Comparison of ENCODE assay signal across 11 cellular contexts in genomic region chr21:36310016-36310415, GRCh38. TPM values are rescaled to one million over a fixed set of nuclear protein-coding genes. Genes with fewer than 3 reads are reported as not detected.
A peak's percentile ranks its signal among the peaks of the same experiment; 100 is the strongest.
DNase-seq lines count a peak whose midpoint lies in the region; ATAC-seq, FAIRE-seq and TF ChIP-seq lines count a peak whose summit lies in the region.
"Had no signal": no experiment of that assay in that cellular context is flagged by ENCODE, and none has a peak within 500 bp of the region (broad histone marks: within the 10 kb centered on the region; RNA-seq: fewer than 3 reads in every experiment).

No MANE protein-coding gene starts in this region.

- FAIRE-seq in small intestine (lab: Jason Lieb, UNC): no peak

- H2AFZ ChIP-seq in GM23338: no peak overlapping the region

- no peak for TF ChIP-seq CTCF in GM23338 (conservative IDR thresholded peaks at IDR 0.05; ENCODE audit: low read depth in 2 of 2)

- no peaks in the 10 kb centered on the region for H4K20me1 ChIP-seq in GM23338 (replicated peaks; ENCODE audit: insufficient read depth)

- H3K27ac Mint-ChIP-seq in memory B cell (peak overlapping the region; percentile 84), GM23338 (no peak overlapping the region)
- H3K27ac Mint-ChIP-seq: progenitor cell of endocrine pancreas had no signal

- H3K36me3 ChIP-seq in small intestine (ENCODE audit: control insufficient read depth in 2 of 2, insufficient read depth in 2 of 2, low read length in 2 of 2) (no peaks in the 10 kb centered on the region), GM23338 (ENCODE audit: insufficient read depth) (no peaks in the 10 kb centered on the region)

- no peak overlapping the region for H3K4me2 ChIP-seq in GM23338

- no peaks in the 10 kb centered on the region for H3K9me2 ChIP-seq in GM23338 (ENCODE audit: insufficient read depth)

- H3K36me3 Mint-ChIP-seq in memory B cell (peaks cover 2% of the 10 kb centered on the region), GM23338 (ENCODE audit: low read depth) (0 out of 3 replicates have a peak, but pooled peaks cover 3% of the 10 kb centered on the region)

- H3K27me3 ChIP-seq in small intestine (ENCODE audit: control insufficient read depth in 2 of 2, insufficient read depth in 2 of 2, low read length in 2 of 2): no peaks in the 10 kb centered on the region
- H3K27me3 ChIP-seq in GM23338 (ENCODE audit: insufficient read depth): no peaks in the 10 kb centered on the region

- H3K79me2 ChIP-seq in GM23338 (replicated peaks; ENCODE audit: insufficient read depth): no peaks in the 10 kb centered on the region

- H3K9me3 Mint-ChIP-seq in memory B cell: no peaks in the 10 kb centered on the region
- H3K9me3 Mint-ChIP-seq in GM23338: peaks cover 15% of the 10 kb centered on the region; the same call in 2 of the 3 replicates

- H3F3A ChIP-seq in GM23338 (replicated peaks; ENCODE audit: low read depth): 0 out of 2 replicates have a peak, but pooled peaks cover 5% of the 10 kb centered on the region

- no peak overlapping the region for H3K27ac ChIP-seq in small intestine (ENCODE audit: low read depth in 1 of 2, low read length in 1 of 2)
- H3K27ac ChIP-seq in GM23338 (ENCODE audit: low read depth): no peak overlapping the region

- DNase-seq in Jurkat, Clone E6-1 (ENCODE audit: low read depth, low spot score): peak; percentile 34
- DNase-seq in memory B cell (ENCODE audit: low spot score in 2 of 2): peak in 1 of 2 donors; percentile 43
- DNase-seq in occipital lobe (lab: John Stamatoyannopoulos, UW): no peak
- no peak for DNase-seq in small intestine
- DNase-seq in GM23338 (ENCODE audit: low spot score): no peak
- no peak for DNase-seq in pons (ENCODE audit: low spot score)
- DNase-seq: dermis blood vessel endothelial cell, NCI-H345 had no signal

- H3K9me3 ChIP-seq in small intestine (ENCODE audit: control insufficient read depth, low read depth): no peaks in the 10 kb centered on the region

- ATAC-seq in GM18508 (IDR thresholded peaks at IDR 0.05; ENCODE audit: insufficient read depth, unreplicated experiment): peak; percentile 61
- ATAC-seq in GM21737 (IDR thresholded peaks at IDR 0.05; ENCODE audit: unreplicated experiment): peak; percentile 92
- peak; percentile 97 for ATAC-seq in memory B cell (ENCODE audit: low read depth)
- no peak for ATAC-seq in GM23338

- H3K27me3 Mint-ChIP-seq in memory B cell (no peaks in the 10 kb centered on the region), GM23338 (ENCODE audit: insufficient read depth, low read depth, poor library complexity) (peaks cover 7% of the 10 kb centered on the region)
- H3K27me3 Mint-ChIP-seq: progenitor cell of endocrine pancreas had no signal

- no peaks in the 10 kb centered on the region for H3K4me1 ChIP-seq in small intestine (ENCODE audit: control insufficient read depth in 2 of 2, insufficient read depth in 1 of 2, low read depth in 1 of 2, low read length in 1 of 2)
- peaks cover 6% of the 10 kb centered on the region; the same call in 1 of the 2 replicates for H3K4me1 ChIP-seq in GM23338 (ENCODE audit: insufficient read depth)

- H3K4me3 Mint-ChIP-seq in memory B cell (peak overlapping the region; percentile 57), GM23338 (no peak overlapping the region)

- H3K4me3 ChIP-seq in Jurkat, Clone E6-1 (ENCODE audit: low read length): no peak overlapping the region
- H3K4me3 ChIP-seq in small intestine (ENCODE audit: low read depth in 1 of 2, low read length in 2 of 2) (no peak overlapping the region), GM23338 (no peak overlapping the region)

- WGBS in small intestine, 3 donors: 54 to 84% (median 74%) methylated on average over 7 of the region's 7 CpGs

- H3K4me1 Mint-ChIP-seq in memory B cell (peaks cover 10% of the 10 kb centered on the region), GM23338 (peaks cover 8% of the 10 kb centered on the region)

TF ChIP-seq in GM23338, 12 proteins besides CTCF, POLR2A, EP300 and RAD21:
- TF ChIP-seq STAT1 (IDR thresholded peaks at IDR 0.05; ENCODE audit: unreplicated experiment): no peak
- TF ChIP-seq ZNF462 (CRISPR knock-in tag; IDR thresholded peaks at IDR 0.05): no peak
- TF ChIP-seq NANOG (IDR thresholded peaks at IDR 0.05; ENCODE audit: borderline replicate concordance): no peak
- no peak for TF ChIP-seq EZH2phosphoT487 (IDR thresholded peaks at IDR 0.05; ENCODE audit: unreplicated experiment)
- no peak for TF ChIP-seq JUNB (IDR thresholded peaks at IDR 0.05; ENCODE audit: unreplicated experiment)
- TF ChIP-seq EZH2 (IDR thresholded peaks at IDR 0.05; ENCODE audit: low read depth, unreplicated experiment): no peak
TF ChIP-seq in GM23338: peak in this region for 0.

RNA-seq across cellular contexts. Expression of gene MORC3, which starts 10.0 kb away (rescaled TPM):
- 14.8 TPM for polyA plus RNA-seq in Jurkat, Clone E6-1 (2012; ENCODE audit: insufficient read depth, insufficient read length)
- 119 TPM for total RNA-seq in occipital lobe
- polyA plus RNA-seq in small intestine: 10 to 100 TPM in 1 of 3 donors, 1 to 10 TPM in 2; 8.6 to 11.4 (median 9.4) TPM
- 22.3 and 25.4 TPM in 2 replicates for total RNA-seq in GM23338 (2014; rRNA removed; shearing (Covaris generic))
- polyA plus RNA-seq in GM23338 (2016; fragmentation: Nextera tagmentation; extraction: Ambion mirVana): 9.1 and 11.5 TPM in 2 replicates
